In the genomic region with DNA sequence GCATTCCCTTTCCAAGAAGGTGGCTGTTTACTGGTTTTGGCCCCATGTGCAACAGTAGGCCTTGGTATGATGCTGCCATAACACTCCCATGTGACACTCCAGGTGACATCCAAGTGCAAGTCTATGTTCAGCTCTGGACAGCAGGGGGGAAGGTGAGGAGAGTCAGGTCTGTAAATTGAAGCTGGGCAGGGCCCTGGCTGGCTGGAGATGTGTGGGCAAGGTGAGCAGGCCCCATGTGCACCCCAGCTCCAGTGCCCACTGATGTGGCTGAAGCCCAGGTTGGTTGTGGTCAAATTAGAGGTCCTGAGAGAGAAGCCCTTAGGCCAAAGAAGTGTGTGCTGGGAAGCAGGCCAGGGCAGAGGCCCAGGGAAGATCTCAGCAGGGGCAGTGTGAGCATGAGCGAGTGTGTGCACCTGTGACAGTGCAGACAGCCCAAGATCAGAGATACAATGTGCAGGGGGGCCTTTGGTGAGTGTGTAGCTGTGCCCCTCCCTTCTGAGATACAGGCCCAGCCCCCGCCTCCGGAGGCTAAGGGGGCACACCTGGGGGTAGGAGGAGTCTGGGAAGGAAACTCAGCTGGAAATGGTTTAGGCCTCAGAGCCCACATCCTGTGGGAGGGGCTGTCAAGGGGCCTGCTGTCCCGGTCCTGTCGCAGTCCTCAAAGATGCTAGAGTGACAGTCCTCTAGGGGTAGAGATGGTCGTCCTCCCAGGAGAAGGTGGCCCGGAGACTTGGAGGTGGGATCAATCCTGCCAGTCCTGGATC, we compare ENCODE assay signal across 1 cellular context.
TF ChIP-seq lines count a peak whose summit lies in the region.

No MANE protein-coding gene starts in this region.

TF ChIP-seq in liver, 16 proteins besides CTCF, POLR2A, EP300 and RAD21 (continued from another document):
- TF ChIP-seq, protein P1, sequence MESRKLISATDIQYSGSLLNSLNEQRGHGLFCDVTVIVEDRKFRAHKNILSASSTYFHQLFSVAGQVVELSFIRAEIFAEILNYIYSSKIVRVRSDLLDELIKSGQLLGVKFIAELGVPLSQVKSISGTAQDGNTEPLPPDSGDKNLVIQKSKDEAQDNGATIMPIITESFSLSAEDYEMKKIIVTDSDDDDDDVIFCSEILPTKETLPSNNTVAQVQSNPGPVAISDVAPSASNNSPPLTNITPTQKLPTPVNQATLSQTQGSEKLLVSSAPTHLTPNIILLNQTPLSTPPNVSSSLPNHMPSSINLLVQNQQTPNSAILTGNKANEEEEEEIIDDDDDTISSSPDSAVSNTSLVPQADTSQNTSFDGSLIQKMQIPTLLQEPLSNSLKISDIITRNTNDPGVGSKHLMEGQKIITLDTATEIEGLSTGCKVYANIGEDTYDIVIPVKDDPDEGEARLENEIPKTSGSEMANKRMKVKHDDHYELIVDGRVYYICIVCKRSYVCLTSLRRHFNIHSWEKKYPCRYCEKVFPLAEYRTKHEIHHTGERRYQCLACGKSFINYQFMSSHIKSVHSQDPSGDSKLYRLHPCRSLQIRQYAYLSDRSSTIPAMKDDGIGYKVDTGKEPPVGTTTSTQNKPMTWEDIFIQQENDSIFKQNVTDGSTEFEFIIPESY (IDR thresholded peaks at IDR 0.05) = no peak
- TF ChIP-seq, protein P2, sequence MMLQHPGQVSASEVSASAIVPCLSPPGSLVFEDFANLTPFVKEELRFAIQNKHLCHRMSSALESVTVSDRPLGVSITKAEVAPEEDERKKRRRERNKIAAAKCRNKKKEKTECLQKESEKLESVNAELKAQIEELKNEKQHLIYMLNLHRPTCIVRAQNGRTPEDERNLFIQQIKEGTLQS (IDR thresholded peaks at IDR 0.05) = no peak
- no peak for TF ChIP-seq JUND (IDR thresholded peaks at IDR 0.05)
- TF ChIP-seq YY1 (IDR thresholded peaks at IDR 0.05) = no peak
TF ChIP-seq in liver: peak in this region for 0.
